ENCODE assay signal across 17 cellular contexts in the genomic region with DNA sequence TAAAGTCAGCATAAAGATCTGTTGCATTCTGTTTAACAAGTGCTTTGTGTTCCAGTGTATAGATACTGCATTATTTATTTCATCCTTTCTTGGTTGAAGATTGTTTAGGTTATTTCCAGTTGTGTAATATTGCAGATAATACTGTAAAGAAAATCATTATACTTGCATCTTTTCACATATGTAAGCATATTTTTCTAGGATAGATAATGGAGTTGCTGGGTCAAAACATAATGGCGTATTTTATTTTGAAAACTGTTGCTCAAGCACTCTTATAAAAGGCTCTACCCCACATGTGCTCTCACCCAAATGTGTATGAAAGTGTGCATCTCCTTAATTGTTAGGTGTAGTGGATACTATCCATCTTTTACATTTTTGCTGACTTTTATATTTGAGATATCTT.
DNase-seq lines count a peak whose midpoint lies in the region; ATAC-seq, FAIRE-seq and TF ChIP-seq lines count a peak whose summit lies in the region.
"Had no signal": no experiment of that assay in that cellular context is flagged by ENCODE, and none has a peak within 500 bp of the region (broad histone marks: within the 10 kb centered on the region; RNA-seq: fewer than 3 reads in every experiment).

No MANE protein-coding gene starts in this region.

- peak overlapping the region in 2 of 3 experiments; percentile 15 to 96 for H3K27ac Mint-ChIP-seq in nephron
- H3K27ac Mint-ChIP-seq: B cell; CD8-positive, alpha-beta T cell had no signal

- no peaks in the 10 kb centered on the region for H3K27me3 ChIP-seq in IMR-90 (ENCODE audit: control insufficient read depth, insufficient read depth, low read length)
- no peaks in the 10 kb centered on the region for H3K27me3 ChIP-seq in K562 (ENCODE audit: control insufficient read depth in 2 of 2, insufficient read depth in 2 of 2, low read length in 2 of 2)
- H3K27me3 ChIP-seq: BLaER1 treated with 17β-estradiol and CSF1 and Interleukin-3, amounts not matched to agents 10 nM and 100 nM had no signal

- no peak overlapping the region for H4K5ac ChIP-seq in IMR-90 (ENCODE audit: low read depth, low read length)

- no peak for TF ChIP-seq RAD21 in A549 (conservative IDR thresholded peaks at IDR 0.05 in 1 of 2, IDR thresholded peaks at IDR 0.05 in 1 of 2)
- no peak for TF ChIP-seq RAD21 in IMR-90 (IDR thresholded peaks at IDR 0.05; ENCODE audit: low read length)
- no peak for TF ChIP-seq RAD21 in K562 (CRISPR knock-in tag; conservative IDR thresholded peaks at IDR 0.05 in 1 of 2, IDR thresholded peaks at IDR 0.05 in 1 of 2)

- H3K4me3 ChIP-seq in A549, result no peak overlapping the region
- H3K4me3 ChIP-seq in IMR-90 (ENCODE audit: insufficient read depth, low read depth, low read length), result no peak overlapping the region
- no peak overlapping the region for H3K4me3 ChIP-seq in K562
- H3K4me3 ChIP-seq: BLaER1 treated with 17β-estradiol and CSF1 and Interleukin-3, amounts not matched to agents 10 nM and 100 nM had no signal

- POLR2A ChIA-PET in A549 (lab: Yijun Ruan, JAX), result no interaction called here
- POLR2A ChIA-PET in IMR-90 (lab: Charles Lee; ENCODE audit: unreplicated experiment), result no interaction called here
- POLR2A ChIA-PET in K562 (lab: Yijun Ruan, JAX), result interaction anchor here (0.6 to 1.9 kb wide), 2 partner anchors 13 to 93 kb away, joined by 3 to 5 read pairs; no protein-coding TSS in a partner anchor

- intact Hi-C loops in IMR-90 (cut with micrococcal nuclease) (no loop called here), K562 (cut with micrococcal nuclease) (no loop called here)

- H4K8ac ChIP-seq in IMR-90 (ENCODE audit: low read depth in 2 of 2, low read length in 2 of 2), result no peak overlapping the region

- H2BK5ac ChIP-seq in IMR-90 (ENCODE audit: low read depth, low read length, poor library complexity, severe bottlenecking), result no peak overlapping the region

- peaks cover under 1% of the 10 kb centered on the region for H3K9me3 Mint-ChIP-seq in nephron
- H3K9me3 Mint-ChIP-seq: CD8-positive, alpha-beta T cell had no signal

- peaks cover 38% of the 10 kb centered on the region for H3K4me1 Mint-ChIP-seq in nephron

- no peaks in the 10 kb centered on the region for H3K9me3 ChIP-seq in A549
- no peaks in the 10 kb centered on the region for H3K9me3 ChIP-seq in IMR-90 (ENCODE audit: control insufficient read depth, insufficient read depth, low read length)
- no peaks in the 10 kb centered on the region for H3K9me3 ChIP-seq in K562 (replicated peaks; ENCODE audit: control insufficient read depth, insufficient read depth, low read depth, low read length)

- dilution Hi-C loops in IMR-90 (cut with HindIII; ENCODE audit: low sequenced_read_pairs, unreplicated experiment), result no loop called here

- H2AK5ac ChIP-seq in IMR-90 (ENCODE audit: low read depth, low read length), result no peak overlapping the region

- H3K79me1 ChIP-seq in IMR-90 (ENCODE audit: low read depth in 1 of 2, low read length in 2 of 2), result peaks cover 0 to 4% of the 10 kb centered on the region in 2 experiments; a peak in 3 of 4 replicates

- no peaks in the 10 kb centered on the region for H3K27me3 Mint-ChIP-seq in nephron (ENCODE audit: low read depth)
- H3K27me3 Mint-ChIP-seq: B cell had no signal

- TF ChIP-seq POLR2A in A549 (IDR thresholded peaks at IDR 0.05; ENCODE audit: low read length) (no peak), IMR-90 (IDR thresholded peaks at IDR 0.05; ENCODE audit: low read depth, low read length) (no peak), K562 (conservative IDR thresholded peaks at IDR 0.05) (no peak)

- H3K36me3 ChIP-seq in IMR-90 (ENCODE audit: control insufficient read depth, insufficient read depth, low read length) (no peaks in the 10 kb centered on the region), K562 (ENCODE audit: control insufficient read depth, insufficient read depth, low read length) (no peaks in the 10 kb centered on the region)

- DNase-seq in A549 (ENCODE audit: low read depth in 1 of 2, low spot score in 1 of 2), result no peak
- no peak for DNase-seq in IMR-90
- DNase-seq in K562 (ENCODE audit: extremely low read depth in 1 of 4, low spot score in 3 of 4), result no peak
- no peak for DNase-seq in DMS79 (lab: John Stamatoyannopoulos, UW)
- DNase-seq: 8988T; CD8-positive, alpha-beta T cell; DMS 273 treated with DMSO at 0.1 percent for 48 hours; DMS53; HCEC 1CT; Kasumi-1 had no signal

- no peak overlapping the region for H3K18ac ChIP-seq in IMR-90 (ENCODE audit: low read depth, low read length)

- H3K4me2 ChIP-seq in A549, result no peak overlapping the region
- no peak overlapping the region for H3K4me2 ChIP-seq in IMR-90 (ENCODE audit: low read depth, low read length)
- no peak overlapping the region for H3K4me2 ChIP-seq in K562 (ENCODE audit: insufficient read depth, low read length)

- no peak for TF ChIP-seq EP300 in A549 (IDR thresholded peaks at IDR 0.05)
- no peak for TF ChIP-seq EP300 in K562 (IDR thresholded peaks at IDR 0.05; ENCODE audit: low read length)

- no peak overlapping the region for H4K91ac ChIP-seq in IMR-90 (ENCODE audit: insufficient read depth, low read depth, low read length)

- FAIRE-seq in A549 (lab: Jason Lieb, UNC) (peak; percentile 32), K562 (lab: Jason Lieb, UNC) (no peak)
- FAIRE-seq: GM12891, GM18507 had no signal

- WGBS in A549 (ENCODE audit: missing lambda C conversion rate), result 92% methylated on average over 1 of the region's 1 CpG
- no CpG with 5 or more reads among the region's 1 CpG for WGBS in IMR-90 (ENCODE audit: extremely low coverage in 2 of 2, insufficient read length in 1 of 2), 2 experiments
- 100% methylated on average over 1 of the region's 1 CpG for WGBS in K562 (ENCODE audit: insufficient coverage, low coverage, missing lambda C conversion rate)

- in situ Hi-C loops in IMR-90 (cut with MboI; ENCODE audit: low sequenced_read_pairs) (no loop called here), K562 (cut with MboI) (no loop called here)

- ATAC-seq in A549 (no peak), IMR-90 (ENCODE audit: low read depth) (no peak), K562 (no peak), GM18502 (IDR thresholded peaks at IDR 0.05; ENCODE audit: poor library complexity, unreplicated experiment) (no peak), GM18861 (IDR thresholded peaks at IDR 0.05; ENCODE audit: unreplicated experiment) (no peak)
- ATAC-seq: CD8-positive, alpha-beta T cell had no signal

- no peak overlapping the region for H2BK120ac ChIP-seq in IMR-90 (ENCODE audit: low read depth, low read length)

- H3K79me2 ChIP-seq in K562 (ENCODE audit: control insufficient read depth, insufficient read depth, low read length), result no peaks in the 10 kb centered on the region

- H3K9ac ChIP-seq in IMR-90 (ENCODE audit: low read depth, low read length) (no peak overlapping the region), K562 (ENCODE audit: insufficient read depth in 1 of 2, low read depth in 2 of 2, low read length in 2 of 2) (no peak overlapping the region)
- H3K9ac ChIP-seq: BLaER1 treated with 17β-estradiol and CSF1 and Interleukin-3, amounts not matched to agents 10 nM and 100 nM had no signal

- H3K23ac ChIP-seq in IMR-90 (ENCODE audit: low read depth, low read length), result no peak overlapping the region

- H2BK15ac ChIP-seq in IMR-90 (ENCODE audit: low read depth, low read length), result no peak overlapping the region

- H3K4me1 ChIP-seq in A549 (peaks cover 2% of the 10 kb centered on the region; the same call in 1 of the 3 replicates), IMR-90 (ENCODE audit: control insufficient read depth, insufficient read depth, low read length) (peaks cover 5% of the 10 kb centered on the region), K562 (replicated peaks in 1 of 2; ENCODE audit: control insufficient read depth in 2 of 2, insufficient read depth in 2 of 2, low read length in 2 of 2) (peaks cover 0 to 10% of the 10 kb centered on the region in 2 experiments; a peak in 3 of 5 replicates)

- H3K14ac ChIP-seq in IMR-90 (replicated peaks; ENCODE audit: low read depth, low read length), result no peak overlapping the region

- H3K27ac ChIP-seq in A549, result no peak overlapping the region
- no peak overlapping the region for H3K27ac ChIP-seq in IMR-90 (ENCODE audit: insufficient read depth, low read length)
- H3K27ac ChIP-seq in K562 (ENCODE audit: extremely low read depth, low read depth, low read length), result no peak overlapping the region
- H3K27ac ChIP-seq: BLaER1 treated with 17β-estradiol and CSF1 and Interleukin-3, amounts not matched to agents 10 nM and 100 nM had no signal

- H3K36me3 Mint-ChIP-seq in nephron (ENCODE audit: low read depth), result peaks cover 19% of the 10 kb centered on the region

- TF ChIP-seq CTCF in A549 (IDR thresholded peaks at IDR 0.05), result no peak
- no peak for TF ChIP-seq CTCF in IMR-90 (conservative IDR thresholded peaks at IDR 0.05; ENCODE audit: low read depth, low read length)
- TF ChIP-seq CTCF in K562 (IDR thresholded peaks at IDR 0.05 in 2 of 3, conservative IDR thresholded peaks at IDR 0.05 in 1 of 3; ENCODE audit: insufficient read depth in 2 of 3, low read depth in 1 of 3, low read length in 3 of 3), result no peak
- no peak for TF ChIP-seq CTCF in nephron (IDR thresholded peaks at IDR 0.05; ENCODE audit: unreplicated experiment in 3 of 3)

- no peak overlapping the region for H3K4ac ChIP-seq in IMR-90 (ENCODE audit: low read depth, low read length)

- no peak overlapping the region for H3K56ac ChIP-seq in IMR-90 (ENCODE audit: extremely low read depth, insufficient read depth, low read length)

- no peak overlapping the region for H2BK20ac ChIP-seq in IMR-90 (ENCODE audit: low read depth, low read length)

- CTCF ChIA-PET in A549 (lab: Yijun Ruan, JAX), result no interaction called here
- CTCF ChIA-PET in IMR-90 (lab: Yijun Ruan, JAX), result no interaction called here
- CTCF ChIA-PET in K562 (lab: Yijun Ruan, JAX; ENCODE audit: low intra/inter-chr PET ratio), result no interaction called here

- H2AFZ ChIP-seq in IMR-90 (replicated peaks; ENCODE audit: low read length, poor library complexity) (no peak overlapping the region), K562 (ENCODE audit: low read depth, low read length) (no peak overlapping the region)

- no peak overlapping the region for H2AK9ac ChIP-seq in IMR-90 (replicated peaks; ENCODE audit: low read depth, low read length, poor library complexity)

- no peaks in the 10 kb centered on the region for H3K9me1 ChIP-seq in IMR-90 (ENCODE audit: insufficient read depth, low read length)
- no peaks in the 10 kb centered on the region for H3K9me1 ChIP-seq in K562 (ENCODE audit: control insufficient read depth, insufficient read depth, low read length)

- no peak overlapping the region for H3K4me3 Mint-ChIP-seq in nephron
- H3K4me3 Mint-ChIP-seq: B cell; CD8-positive, alpha-beta T cell had no signal

- BruUV-seq in IMR-90 (replicated peaks; lab: Mats Ljungman, UMichigan) (no TSS peak), K562 (replicated peaks; lab: Mats Ljungman, UMichigan) (no TSS peak)

- H4K20me1 ChIP-seq in IMR-90 (ENCODE audit: insufficient read depth, low read length), result no peaks in the 10 kb centered on the region
- no peaks in the 10 kb centered on the region for H4K20me1 ChIP-seq in K562 (replicated peaks; ENCODE audit: control insufficient read depth, insufficient read depth, low read length)

TF ChIP-seq in A549, 52 proteins besides CTCF, POLR2A, EP300 and RAD21 (continues in another document):
- no peak for TF ChIP-seq MAZ (IDR thresholded peaks at IDR 0.05; ENCODE audit: borderline replicate concordance, low read depth, low read length)

TF ChIP-seq in IMR-90, 13 proteins besides CTCF, POLR2A, EP300 and RAD21 (continues in another document):
- no peak for TF ChIP-seq CHD1 (IDR thresholded peaks at IDR 0.05; ENCODE audit: low read depth, low read length)

Comparison
In these comparisons a context has a peak if more than half of its experiments do, and no peak if none do; other contexts are left out.
1. Of the 35 proteins assayed by ChIP-seq in both K562 and A549: peak only in K562: none; only in A549: MAFK; in both: none; in neither: 34.